ENCODE assay signal across 2 cellular contexts in the genomic region with DNA sequence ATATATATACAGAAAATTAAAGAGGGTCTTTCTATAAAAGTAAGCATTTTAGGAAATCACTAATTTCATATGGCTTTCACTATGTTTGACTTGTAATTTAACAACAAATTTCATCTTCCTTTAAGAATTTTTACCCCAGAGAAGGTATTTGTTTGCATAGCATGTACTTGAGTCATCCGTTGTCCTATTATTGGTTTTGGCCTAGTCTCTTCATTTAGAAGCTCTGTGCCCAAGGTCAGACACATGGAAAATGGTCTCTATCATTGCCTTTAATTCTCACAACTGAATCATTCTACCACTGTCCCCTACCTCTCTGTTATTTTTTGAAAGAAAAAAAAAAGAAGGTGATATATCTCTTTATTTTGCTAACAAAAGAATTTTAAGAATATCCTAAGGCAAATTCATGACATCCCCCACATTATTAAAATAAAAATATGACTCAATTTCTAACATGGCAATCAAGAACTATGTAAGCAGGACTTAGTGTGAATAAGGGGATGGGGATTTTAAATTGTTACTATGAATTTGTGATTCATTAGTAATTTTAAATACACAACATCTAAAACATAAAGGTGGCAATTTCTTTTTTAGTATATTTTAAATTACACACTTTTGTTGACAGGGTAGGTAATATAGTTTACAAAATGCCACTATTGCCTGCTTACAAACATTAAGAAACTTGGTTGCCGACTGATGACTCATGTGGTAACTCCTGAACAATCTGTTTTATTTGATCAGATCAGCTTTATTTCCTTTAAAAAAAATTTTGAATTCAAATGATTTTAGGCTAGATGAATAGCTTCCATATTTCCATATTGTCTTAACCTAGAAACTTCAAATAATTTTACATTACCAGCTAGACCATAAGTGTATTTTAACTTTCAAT.
TF ChIP-seq lines count a peak whose summit lies in the region.

No MANE protein-coding gene starts in this region.

TF ChIP-seq in SK-N-SH treated with all-trans-retinoic acid at 6 μM for 48 hours, 23 proteins besides CTCF, POLR2A, EP300 and RAD21 (continued from another document):
- TF ChIP-seq, protein P1, sequence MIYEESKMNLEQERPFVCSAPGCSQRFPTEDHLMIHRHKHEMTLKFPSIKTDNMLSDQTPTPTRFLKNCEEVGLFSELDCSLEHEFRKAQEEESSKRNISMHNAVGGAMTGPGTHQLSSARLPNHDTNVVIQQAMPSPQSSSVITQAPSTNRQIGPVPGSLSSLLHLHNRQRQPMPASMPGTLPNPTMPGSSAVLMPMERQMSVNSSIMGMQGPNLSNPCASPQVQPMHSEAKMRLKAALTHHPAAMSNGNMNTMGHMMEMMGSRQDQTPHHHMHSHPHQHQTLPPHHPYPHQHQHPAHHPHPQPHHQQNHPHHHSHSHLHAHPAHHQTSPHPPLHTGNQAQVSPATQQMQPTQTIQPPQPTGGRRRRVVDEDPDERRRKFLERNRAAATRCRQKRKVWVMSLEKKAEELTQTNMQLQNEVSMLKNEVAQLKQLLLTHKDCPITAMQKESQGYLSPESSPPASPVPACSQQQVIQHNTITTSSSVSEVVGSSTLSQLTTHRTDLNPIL (CRISPR knock-in tag; IDR thresholded peaks at IDR 0.05; ENCODE audit: low read depth) = no peak

TF ChIP-seq in SK-N-SH, 30 proteins besides CTCF, POLR2A, EP300 and RAD21 (continued from another document):
- TF ChIP-seq, protein P2, sequence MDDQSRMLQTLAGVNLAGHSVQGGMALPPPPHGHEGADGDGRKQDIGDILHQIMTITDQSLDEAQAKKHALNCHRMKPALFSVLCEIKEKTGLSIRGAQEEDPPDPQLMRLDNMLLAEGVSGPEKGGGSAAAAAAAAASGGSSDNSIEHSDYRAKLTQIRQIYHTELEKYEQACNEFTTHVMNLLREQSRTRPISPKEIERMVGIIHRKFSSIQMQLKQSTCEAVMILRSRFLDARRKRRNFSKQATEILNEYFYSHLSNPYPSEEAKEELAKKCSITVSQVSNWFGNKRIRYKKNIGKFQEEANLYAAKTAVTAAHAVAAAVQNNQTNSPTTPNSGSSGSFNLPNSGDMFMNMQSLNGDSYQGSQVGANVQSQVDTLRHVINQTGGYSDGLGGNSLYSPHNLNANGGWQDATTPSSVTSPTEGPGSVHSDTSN (IDR thresholded peaks at IDR 0.05) = no peak
- no peak for TF ChIP-seq YY1 (IDR thresholded peaks at IDR 0.05; ENCODE audit: low read depth)
- TF ChIP-seq RFX5 (IDR thresholded peaks at IDR 0.05; ENCODE audit: low read length) = no peak
- TF ChIP-seq GABPA (IDR thresholded peaks at IDR 0.05; ENCODE audit: low read depth) = no peak
- no peak for TF ChIP-seq CHD2 (IDR thresholded peaks at IDR 0.05; ENCODE audit: low read length, partially characterized antibody)
- no peak for TF ChIP-seq TAF1 (IDR thresholded peaks at IDR 0.05; ENCODE audit: borderline replicate concordance, low read depth, low read length)
- TF ChIP-seq FOSL2 (IDR thresholded peaks at IDR 0.05; ENCODE audit: borderline replicate concordance, low read depth) = no peak
- TF ChIP-seq SIN3A (IDR thresholded peaks at IDR 0.05; ENCODE audit: borderline replicate concordance, low read depth, low read length) = no peak
- TF ChIP-seq MXI1 (IDR thresholded peaks at IDR 0.05; ENCODE audit: low read depth, low read length) = no peak
- TF ChIP-seq, protein P3, sequence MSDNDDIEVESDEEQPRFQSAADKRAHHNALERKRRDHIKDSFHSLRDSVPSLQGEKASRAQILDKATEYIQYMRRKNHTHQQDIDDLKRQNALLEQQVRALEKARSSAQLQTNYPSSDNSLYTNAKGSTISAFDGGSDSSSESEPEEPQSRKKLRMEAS (IDR thresholded peaks at IDR 0.05; ENCODE audit: low read depth) = no peak
- TF ChIP-seq, protein P4, sequence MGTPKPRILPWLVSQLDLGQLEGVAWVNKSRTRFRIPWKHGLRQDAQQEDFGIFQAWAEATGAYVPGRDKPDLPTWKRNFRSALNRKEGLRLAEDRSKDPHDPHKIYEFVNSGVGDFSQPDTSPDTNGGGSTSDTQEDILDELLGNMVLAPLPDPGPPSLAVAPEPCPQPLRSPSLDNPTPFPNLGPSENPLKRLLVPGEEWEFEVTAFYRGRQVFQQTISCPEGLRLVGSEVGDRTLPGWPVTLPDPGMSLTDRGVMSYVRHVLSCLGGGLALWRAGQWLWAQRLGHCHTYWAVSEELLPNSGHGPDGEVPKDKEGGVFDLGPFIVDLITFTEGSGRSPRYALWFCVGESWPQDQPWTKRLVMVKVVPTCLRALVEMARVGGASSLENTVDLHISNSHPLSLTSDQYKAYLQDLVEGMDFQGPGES (IDR thresholded peaks at IDR 0.05; ENCODE audit: low read depth, low read length) = no peak
- no peak for TF ChIP-seq TEAD4 (IDR thresholded peaks at IDR 0.05; ENCODE audit: borderline replicate concordance, insufficient read depth)
- TF ChIP-seq RXRA (IDR thresholded peaks at IDR 0.05; ENCODE audit: borderline replicate concordance, low read depth) = no peak
- TF ChIP-seq, protein P5, sequence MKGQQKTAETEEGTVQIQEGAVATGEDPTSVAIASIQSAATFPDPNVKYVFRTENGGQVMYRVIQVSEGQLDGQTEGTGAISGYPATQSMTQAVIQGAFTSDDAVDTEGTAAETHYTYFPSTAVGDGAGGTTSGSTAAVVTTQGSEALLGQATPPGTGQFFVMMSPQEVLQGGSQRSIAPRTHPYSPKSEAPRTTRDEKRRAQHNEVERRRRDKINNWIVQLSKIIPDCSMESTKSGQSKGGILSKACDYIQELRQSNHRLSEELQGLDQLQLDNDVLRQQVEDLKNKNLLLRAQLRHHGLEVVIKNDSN (IDR thresholded peaks at IDR 0.05; ENCODE audit: borderline replicate concordance, low read depth) = no peak
- TF ChIP-seq, protein P6, sequence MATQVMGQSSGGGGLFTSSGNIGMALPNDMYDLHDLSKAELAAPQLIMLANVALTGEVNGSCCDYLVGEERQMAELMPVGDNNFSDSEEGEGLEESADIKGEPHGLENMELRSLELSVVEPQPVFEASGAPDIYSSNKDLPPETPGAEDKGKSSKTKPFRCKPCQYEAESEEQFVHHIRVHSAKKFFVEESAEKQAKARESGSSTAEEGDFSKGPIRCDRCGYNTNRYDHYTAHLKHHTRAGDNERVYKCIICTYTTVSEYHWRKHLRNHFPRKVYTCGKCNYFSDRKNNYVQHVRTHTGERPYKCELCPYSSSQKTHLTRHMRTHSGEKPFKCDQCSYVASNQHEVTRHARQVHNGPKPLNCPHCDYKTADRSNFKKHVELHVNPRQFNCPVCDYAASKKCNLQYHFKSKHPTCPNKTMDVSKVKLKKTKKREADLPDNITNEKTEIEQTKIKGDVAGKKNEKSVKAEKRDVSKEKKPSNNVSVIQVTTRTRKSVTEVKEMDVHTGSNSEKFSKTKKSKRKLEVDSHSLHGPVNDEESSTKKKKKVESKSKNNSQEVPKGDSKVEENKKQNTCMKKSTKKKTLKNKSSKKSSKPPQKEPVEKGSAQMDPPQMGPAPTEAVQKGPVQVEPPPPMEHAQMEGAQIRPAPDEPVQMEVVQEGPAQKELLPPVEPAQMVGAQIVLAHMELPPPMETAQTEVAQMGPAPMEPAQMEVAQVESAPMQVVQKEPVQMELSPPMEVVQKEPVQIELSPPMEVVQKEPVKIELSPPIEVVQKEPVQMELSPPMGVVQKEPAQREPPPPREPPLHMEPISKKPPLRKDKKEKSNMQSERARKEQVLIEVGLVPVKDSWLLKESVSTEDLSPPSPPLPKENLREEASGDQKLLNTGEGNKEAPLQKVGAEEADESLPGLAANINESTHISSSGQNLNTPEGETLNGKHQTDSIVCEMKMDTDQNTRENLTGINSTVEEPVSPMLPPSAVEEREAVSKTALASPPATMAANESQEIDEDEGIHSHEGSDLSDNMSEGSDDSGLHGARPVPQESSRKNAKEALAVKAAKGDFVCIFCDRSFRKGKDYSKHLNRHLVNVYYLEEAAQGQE (IDR thresholded peaks at IDR 0.05; ENCODE audit: low read depth, low read length) = no peak
- no peak for TF ChIP-seq MEF2A (IDR thresholded peaks at IDR 0.05; ENCODE audit: borderline replicate concordance, low read depth)
- TF ChIP-seq TCF12 (IDR thresholded peaks at IDR 0.05) = no peak
- TF ChIP-seq EZH2phosphoT487 (IDR thresholded peaks at IDR 0.05; ENCODE audit: borderline replicate concordance, low read depth) = no peak
